ENCODE assay signal across 8 cellular contexts in the genomic region with DNA sequence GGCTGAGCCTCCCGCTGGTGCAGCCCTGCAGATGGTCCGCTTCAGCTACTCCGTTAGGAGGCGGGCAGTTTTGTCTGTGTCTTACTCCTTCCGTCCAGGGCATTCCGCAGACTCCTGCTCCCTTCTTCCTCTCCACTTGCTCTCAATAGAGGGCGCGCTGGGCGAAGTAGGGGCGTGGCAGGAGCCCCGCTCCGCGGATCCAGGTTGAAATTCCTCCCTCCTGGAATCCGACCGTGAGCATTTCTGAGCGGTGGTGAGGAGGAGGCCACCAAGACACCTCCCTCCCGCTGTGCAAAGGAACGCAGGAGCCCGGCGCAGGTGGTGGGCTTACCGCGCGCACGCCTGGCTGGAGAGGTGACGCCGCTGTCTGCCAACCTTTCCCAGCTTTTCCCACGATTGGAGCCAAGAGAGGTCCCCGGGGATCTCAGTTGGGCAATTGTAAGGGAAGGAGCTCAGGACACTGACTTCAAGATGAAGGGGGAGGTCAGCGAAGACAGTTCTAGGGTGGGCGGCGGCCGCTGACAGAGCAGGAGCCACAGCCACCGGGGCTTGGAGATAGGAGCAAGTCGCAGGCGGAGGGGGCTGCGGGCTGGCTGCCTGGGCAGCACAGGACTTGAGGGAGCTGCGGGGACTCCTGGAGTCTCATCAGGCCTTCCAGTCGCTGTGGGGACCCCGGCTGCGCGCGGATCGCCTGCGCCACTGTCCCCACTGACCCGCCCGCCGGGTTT.
DNase-seq lines count a peak whose midpoint lies in the region; ATAC-seq and TF ChIP-seq lines count a peak whose summit lies in the region.

No MANE protein-coding gene starts in this region.

- H3K4me3 ChIP-seq in A673 (ENCODE audit: low read depth, low read length, poor library complexity, severe bottlenecking), result peak overlapping the region; percentile 93
- H3K4me3 ChIP-seq in HUES48 (ENCODE audit: low read depth, low read length), result peak overlapping the region; percentile 64
- peak overlapping the region; percentile 16 to 32 for H3K4me3 ChIP-seq in left lung
- peak overlapping the region; percentile 55 to 80 for H3K4me3 ChIP-seq in testis

- H3K4me1 ChIP-seq in A673 (ENCODE audit: insufficient read depth, low read length, poor library complexity, severe bottlenecking) (peaks cover 9% of the 10 kb centered on the region), HUES48 (ENCODE audit: control insufficient read depth, insufficient read depth, low read length) (no peaks in the 10 kb centered on the region), left lung (no peaks in the 10 kb centered on the region), testis (no peaks in the 10 kb centered on the region)

- CTCF ChIA-PET in A673 (lab: Charles Lee), result interaction anchor here (0.6 kb wide), 1 partner anchor 211 kb away, joined by 9 read pairs; no protein-coding TSS in a partner anchor

- TF ChIP-seq CTCF in A673 (conservative IDR thresholded peaks at IDR 0.05; ENCODE audit: low read depth, low read length) (peak; percentile 86), left lung (IDR thresholded peaks at IDR 0.05) (peak in 1 of 2 donors; percentile 28), testis (IDR thresholded peaks at IDR 0.05) (peak in 1 of 3 experiments; percentile 44)

- H3K9me3 ChIP-seq in A673 (ENCODE audit: low read depth, low read length, poor library complexity, severe bottlenecking), result no peaks in the 10 kb centered on the region
- H3K9me3 ChIP-seq in HUES48 (ENCODE audit: control insufficient read depth, insufficient read depth, low read length), result no peaks in the 10 kb centered on the region
- H3K9me3 ChIP-seq in left lung, result no peaks in the 10 kb centered on the region
- no peaks in the 10 kb centered on the region for H3K9me3 ChIP-seq in testis

- WGBS in testis, 2 donors, result 0% methylated on average over 6 to 41 of the region's 47 CpGs

- H3K36me3 ChIP-seq in A673 (ENCODE audit: insufficient read depth, low read length, poor library complexity, severe bottlenecking) (no peaks in the 10 kb centered on the region), HUES48 (ENCODE audit: control insufficient read depth, insufficient read depth, low read length) (no peaks in the 10 kb centered on the region), left lung (no peaks in the 10 kb centered on the region), testis (ENCODE audit: low read depth, missing control alignments) (no peaks in the 10 kb centered on the region)

- peak overlapping the region; percentile 26; the same call in 1 of the 2 replicates for H3K9ac ChIP-seq in HUES48 (ENCODE audit: low read depth, low read length)

- H3K27me3 ChIP-seq in A673 (replicated peaks; ENCODE audit: insufficient read depth, low read depth, low read length, poor library complexity) (no peaks in the 10 kb centered on the region), HUES48 (ENCODE audit: control insufficient read depth, insufficient read depth, low read length) (peaks cover 19% of the 10 kb centered on the region), left lung (peaks cover 0 to 15% of the 10 kb centered on the region in 2 donors), testis (no peaks in the 10 kb centered on the region)

- DNase-seq in A673 (ENCODE audit: low spot score) (peak; percentile 85), caudate nucleus (lab: John Stamatoyannopoulos, UW) (peak in 46 of 61 donors; percentile 1 to 68 (median 22)), left lung (peak; percentile 46 to 76), testis (peak; percentile 86), SW480 (ENCODE audit: low spot score) (no peak)

- intact Hi-C loops in A673 (cut with micrococcal nuclease; ENCODE audit: unreplicated experiment) (loop anchor here (5.0 to 10.0 kb wide), 2 partner anchors 263 to 515 kb away; no protein-coding TSS in a partner anchor), left lung (cut with DNase I) (no loop called here), testis (cut with DNase I; ENCODE audit: low total_unique reads) (no loop called here)

- H3K27ac ChIP-seq in A673 (ENCODE audit: low read depth, low read length, poor library complexity, severe bottlenecking) (peak overlapping the region; percentile 71), HUES48 (ENCODE audit: low read depth, low read length) (peak overlapping the region; percentile 18), caudate nucleus (ENCODE audit: low read depth, low read length) (no peak overlapping the region), left lung (no peak overlapping the region), testis (no peak overlapping the region)

- POLR2A ChIA-PET in A673 (lab: Charles Lee; ENCODE audit: low non-redundant PET), result no interaction called here

- TF ChIP-seq POLR2A in testis (IDR thresholded peaks at IDR 0.05), result no peak

- peak; percentile 55 for ATAC-seq in GM19324 (IDR thresholded peaks at IDR 0.05; ENCODE audit: low FRiP score, unreplicated experiment)
- peak; percentile 99 for ATAC-seq in left lung
- ATAC-seq in GM18873 (IDR thresholded peaks at IDR 0.05; ENCODE audit: low FRiP score, unreplicated experiment), result no peak

- BruUV-seq in A673 (replicated peaks; lab: Mats Ljungman, UMichigan), result no TSS peak

Comparison
In these comparisons a context has a peak if more than half of its experiments do, and no peak if none do; other contexts are left out.
1. H3K27ac ChIP-seq: peak in A673 (single experiment) and HUES48 (single experiment); none in caudate nucleus (single experiment), left lung (0 of 2) and testis (0 of 2).
2. H3K4me3 ChIP-seq: peak in every context shown above with its lines; median percentile 93 in A673; 68 in testis; 64 in HUES48; 24 in left lung.